In the genomic region with DNA sequence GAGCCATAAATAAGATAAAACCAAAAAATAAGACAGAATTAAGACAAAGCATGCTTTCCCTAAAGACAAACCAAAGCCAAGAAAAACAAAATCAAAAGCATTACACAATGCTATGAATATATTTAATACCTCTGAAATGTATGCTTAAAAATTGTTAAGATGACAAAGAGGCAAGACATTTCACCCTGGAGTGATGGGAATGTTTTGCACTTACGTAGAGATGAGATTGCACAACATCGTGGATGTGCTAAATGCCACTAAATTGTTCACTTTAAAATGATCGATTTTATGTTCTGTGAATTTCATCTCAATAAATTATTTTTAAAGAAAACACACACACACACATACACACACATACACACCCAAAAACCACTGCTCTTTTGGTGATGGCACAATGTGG, we compare ENCODE assay signal across 2 cellular contexts.
TF ChIP-seq lines count a peak whose summit lies in the region.

No MANE protein-coding gene starts in this region.

TF ChIP-seq in IMR-90, 13 proteins besides CTCF, POLR2A, EP300 and RAD21:
- no peak for TF ChIP-seq SMC3 (IDR thresholded peaks at IDR 0.05; ENCODE audit: low read depth, low read length)
- peak; percentile 66 for TF ChIP-seq CEBPB (IDR thresholded peaks at IDR 0.05; ENCODE audit: low read depth, low read length)

TF ChIP-seq in K562, 482 proteins besides CTCF, POLR2A, EP300 and RAD21:
- TF ChIP-seq CEBPG (CRISPR knock-in tag; IDR thresholded peaks at IDR 0.05) (no peak), CEBPG (tag; conservative IDR thresholded peaks at IDR 0.05 in 1 of 2, IDR thresholded peaks at IDR 0.05 in 1 of 2) (peak in 1 of 2 experiments; percentile 32; a peak in 1 of 4 replicates), CEBPB (tag; IDR thresholded peaks at IDR 0.05) (peak; percentile 63; the same call in 1 of the 2 replicates), C11orf30 (IDR thresholded peaks at IDR 0.05; ENCODE audit: low read depth) (no peak)
